In genomic region chr10:6047847-6048246, GRCh38 we compare ENCODE assay signal across 23 cellular contexts. TPM values are rescaled to one million over a fixed set of nuclear protein-coding genes. Genes with fewer than 3 reads are reported as not detected.
A peak's percentile ranks its signal among the peaks of the same experiment; 100 is the strongest.
DNase-seq lines count a peak whose midpoint lies in the region; ATAC-seq and TF ChIP-seq lines count a peak whose summit lies in the region.
"Had no signal": no experiment of that assay in that cellular context is flagged by ENCODE, and none has a peak within 500 bp of the region (broad histone marks: within the 10 kb centered on the region; RNA-seq: fewer than 3 reads in every experiment).

No MANE protein-coding gene starts in this region.

- no peak for TF ChIP-seq CTCF in tibial nerve (IDR thresholded peaks at IDR 0.05)
- no peak for TF ChIP-seq CTCF in type B pancreatic cell (conservative IDR thresholded peaks at IDR 0.05)

- H3K27me3 Mint-ChIP-seq in T-cell (no peaks in the 10 kb centered on the region), type B pancreatic cell (peaks cover 63% of the 10 kb centered on the region)
- H3K27me3 Mint-ChIP-seq in activated naive CD8-positive, alpha-beta T cell, result no peaks in the 10 kb centered on the region

- peaks cover 0 to 39% (median 7%) of the 10 kb centered on the region in 4 donors for H3K4me1 ChIP-seq in tibial nerve
- H3K4me1 ChIP-seq: psoas muscle had no signal

- no peaks in the 10 kb centered on the region for H3K36me3 ChIP-seq in tibial nerve
- H3K36me3 ChIP-seq: transverse colon had no signal

- CTCF ChIA-PET in T-cell (lab: Charles Lee), result interaction anchor here in 1 of 2 donors (1.0 kb wide), 1 partner anchor 35 kb away, joined by 4 read pairs; no protein-coding TSS in a partner anchor

- H3K9me3 ChIP-seq in tibial nerve, result no peaks in the 10 kb centered on the region
- H3K9me3 ChIP-seq: psoas muscle, transverse colon had no signal

- peak; percentile 17 for DNase-seq in activated T-cell treated with anti-CD3 and anti-CD28 coated beads, Interleukin-2, amount 50 U/mL, for 1 hour
- DNase-seq in activated T-cell treated with anti-CD3 and anti-CD28 coated beads for 4 hours, result no peak
- DNase-seq in T-cell, result no peak
- peak; percentile 58 for DNase-seq in stimulated activated CD8-positive, alpha-beta memory T cell treated with anti-CD3 and anti-CD28 coated beads, Interleukin-4, amount 100 ng/mL, for 48 hours
- no peak for DNase-seq in tibial nerve (ENCODE audit: low spot score in 2 of 2)
- DNase-seq in type B pancreatic cell (ENCODE audit: extremely low spot score, unreplicated experiment), result no peak
- DNase-seq: DMS53; foreskin fibroblast; islet precursor cell; naive thymus-derived CD8-positive, alpha-beta T cell; NCI-H1417; NCI-H2171 treated with DMSO at 0.1 percent for 48 hours; NCI-H748 treated with DMSO at 0.1 percent for 48 hours; psoas muscle; SIG-M5; transverse colon had no signal

- peak overlapping the region; percentile 55 to 72 for H3K27ac Mint-ChIP-seq in T-cell
- H3K27ac Mint-ChIP-seq in activated naive CD8-positive, alpha-beta T cell, result peak overlapping the region; percentile 98
- H3K27ac Mint-ChIP-seq in type B pancreatic cell, result no peak overlapping the region

- H3K4me3 Mint-ChIP-seq in T-cell (peak overlapping the region in 1 of 3 donors; percentile 2), type B pancreatic cell (no peak overlapping the region)
- peak overlapping the region; percentile 59 for H3K4me3 Mint-ChIP-seq in activated naive CD8-positive, alpha-beta T cell

- POLR2A ChIA-PET in T-cell (lab: Charles Lee), result interaction anchor here in 1 of 2 donors (1.0 kb wide), 1 partner anchor 10 kb away, joined by 5 read pairs; no protein-coding TSS in a partner anchor

- TF ChIP-seq POLR2A in tibial nerve (IDR thresholded peaks at IDR 0.05), result no peak

- WGBS in tibial nerve, 2 donors, result 86 to 87% methylated on average over 7 of the region's 7 CpGs

- H3K36me3 Mint-ChIP-seq in T-cell (peaks cover 4% of the 10 kb centered on the region), type B pancreatic cell (no peaks in the 10 kb centered on the region)
- H3K36me3 Mint-ChIP-seq in activated naive CD8-positive, alpha-beta T cell, result peaks cover 43% of the 10 kb centered on the region
- H3K36me3 Mint-ChIP-seq: naive thymus-derived CD8-positive, alpha-beta T cell had no signal

- H3K4me1 Mint-ChIP-seq in T-cell, result peaks cover 84 to 90% (median 85%) of the 10 kb centered on the region in 3 donors
- peaks cover 89% of the 10 kb centered on the region for H3K4me1 Mint-ChIP-seq in activated naive CD8-positive, alpha-beta T cell (ENCODE audit: low read depth)
- no peaks in the 10 kb centered on the region for H3K4me1 Mint-ChIP-seq in type B pancreatic cell (ENCODE audit: unreplicated experiment)

- peaks cover 0 to 6% of the 10 kb centered on the region in 2 donors for H3K27me3 ChIP-seq in tibial nerve
- H3K27me3 ChIP-seq: transverse colon had no signal

- no peak overlapping the region for H3K4me3 ChIP-seq in tibial nerve
- H3K4me3 ChIP-seq: coronary artery, hepatocyte, psoas muscle, smooth muscle cell, transverse colon had no signal

- TF ChIP-seq EP300 in tibial nerve (IDR thresholded peaks at IDR 0.05), result no peak

- H3K9me3 Mint-ChIP-seq in T-cell (no peaks in the 10 kb centered on the region), type B pancreatic cell (no peaks in the 10 kb centered on the region)
- H3K9me3 Mint-ChIP-seq in activated naive CD8-positive, alpha-beta T cell (ENCODE audit: low read depth), result no peaks in the 10 kb centered on the region
- H3K9me3 Mint-ChIP-seq: naive thymus-derived CD8-positive, alpha-beta T cell had no signal

- ATAC-seq in T-cell (replicated peaks in 1 of 4) (no peak), GM19397 (IDR thresholded peaks at IDR 0.05; ENCODE audit: unreplicated experiment) (no peak)
- ATAC-seq: naive thymus-derived CD8-positive, alpha-beta T cell; psoas muscle had no signal

- H3K27ac ChIP-seq in tibial nerve, result no peak overlapping the region
- H3K27ac ChIP-seq: coronary artery, hepatocyte, psoas muscle, transverse colon had no signal

RNA-seq across cellular contexts. Expression of gene IL2RA, which starts 14.3 kb away (rescaled TPM):
- total RNA-seq in T-cell (10 to 100 TPM; 19.9 to 40.4 (median 28.1) TPM), tibial nerve (1 to 10 TPM in 1 of 4 donors, under 1 TPM in 2, not detected in 1; 0.42 to 2.2 (median 0.60) TPM), type B pancreatic cell (ENCODE audit: low replicate concordance) (not detected in 2 replicates)
- total RNA-seq: endothelial cell of umbilical vein, hepatocyte, HT-29, smooth muscle cell had no signal

RNA-seq across cellular contexts. Expression of gene RBM17, which starts 41.0 kb away (rescaled TPM):
- total RNA-seq in T-cell (100 to 1,000 TPM; 119 to 148 (median 127) TPM), tibial nerve (100 to 1,000 TPM in 2 of 4 donors, 10 to 100 TPM in 2; 70.6 to 109 (median 94.3) TPM), type B pancreatic cell (ENCODE audit: low replicate concordance) (92.1 and 105 TPM in 2 replicates)

Comparison
In these comparisons a context has a peak if more than half of its experiments do, and no peak if none do; other contexts are left out.
1. DNase-seq: peak in activated T-cell treated with anti-CD3 and anti-CD28 coated beads, Interleukin-2, amount 50 U/mL, for 1 hour (single experiment) and stimulated activated CD8-positive, alpha-beta memory T cell treated with anti-CD3 and anti-CD28 coated beads, Interleukin-4, amount 100 ng/mL, for 48 hours (single experiment); none in activated T-cell treated with anti-CD3 and anti-CD28 coated beads for 4 hours (single experiment), T-cell (0 of 34), tibial nerve (0 of 2) and type B pancreatic cell (single experiment).
2. RNA of gene IL2RA, which starts 14.3 kb away (total RNA-seq): 19.9 to 40.4 TPM in T-cell; 0.42 to 2.2 TPM in tibial nerve and not detected in type B pancreatic cell; every median in the first group is over 4 times any median in the second.